Comparison of ENCODE assay signal across 23 cellular contexts in genomic region chr22:23153994-23154393, GRCh38. TPM values are rescaled to one million over a fixed set of nuclear protein-coding genes. Genes with fewer than 3 reads are reported as not detected.
"Had no signal": no experiment of that assay in that cellular context is flagged by ENCODE, and none has a peak within 500 bp of the region (broad histone marks: within the 10 kb centered on the region; RNA-seq: fewer than 3 reads in every experiment).

No MANE protein-coding gene starts in this region.

- DNase-seq: activated CD4-positive, alpha-beta memory T cell treated with anti-CD3 and anti-CD28 coated beads, Interleukin-2, amount 10 ng/mL, durations not matched to agents 7 days and 5 days; activated CD4-positive, alpha-beta T cell treated with anti-CD3 and anti-CD28 coated beads for 48 hours; activated naive CD4-positive, alpha-beta T cell treated with anti-CD3 and anti-CD28 coated beads for 36 hours; activated T-cell treated with anti-CD3 and anti-CD28 coated beads, Interleukin-2, amount 50 U/mL, for 24 hours; aorta; brain microvascular endothelial cell; cerebellar nuclear complex; cortex of kidney; effector CD4-positive, alpha-beta T cell; heart right ventricle; nucleus accumbens; retina; stimulated activated CD4-positive, alpha-beta T cell treated with anti-CD3 and anti-CD28 coated beads, Interleukin-2, amount 100 ng/mL, for 48 hours; stomach; SW 1271 had no signal

- FAIRE-seq: endothelial cell of umbilical vein, TTC549 had no signal

- H3K4me3 ChIP-seq: esophagus muscularis mucosa, stomach had no signal

- H3K27ac ChIP-seq: esophagus muscularis mucosa had no signal

- H3K9me3 ChIP-seq: esophagus muscularis mucosa, heart right ventricle, stomach had no signal

- H3K27ac Mint-ChIP-seq: activated CD4-positive, alpha-beta memory T cell treated with anti-CD3 and anti-CD28 coated beads, Interleukin-2, amount 10 ng/mL, durations not matched to agents 7 days and 5 days; activated naive CD4-positive, alpha-beta T cell treated with anti-CD3 and anti-CD28 coated beads for 36 hours; type B pancreatic cell had no signal

- H3K27me3 ChIP-seq: brain microvascular endothelial cell, esophagus muscularis mucosa, stomach had no signal

- H3K36me3 ChIP-seq: heart right ventricle had no signal

- H3K36me3 Mint-ChIP-seq: natural killer cell treated with Interleukin-12 subunit alpha and Interleukin-12 subunit beta and Interleukin-15 and Interleukin-18, amount 100 ng/mL, for 72 hours had no signal

- H3K27me3 Mint-ChIP-seq: activated CD4-positive, alpha-beta memory T cell treated with anti-CD3 and anti-CD28 coated beads, Interleukin-2, amount 10 ng/mL, durations not matched to agents 7 days and 5 days; activated T-cell treated with anti-CD3 and anti-CD28 coated beads, Interleukin-2, amount 50 U/mL, for 24 hours; natural killer cell treated with Interleukin-12 subunit alpha and Interleukin-12 subunit beta and Interleukin-15 and Interleukin-18, amount 100 ng/mL, for 72 hours; type B pancreatic cell had no signal

- H3K9me3 Mint-ChIP-seq: activated CD4-positive, alpha-beta memory T cell treated with anti-CD3 and anti-CD28 coated beads, Interleukin-2, amount 10 ng/mL, durations not matched to agents 7 days and 5 days; activated naive CD4-positive, alpha-beta T cell treated with anti-CD3 and anti-CD28 coated beads for 36 hours; activated T-cell treated with anti-CD3 and anti-CD28 coated beads, Interleukin-2, amount 50 U/mL, for 24 hours; natural killer cell treated with Interleukin-12 subunit alpha and Interleukin-12 subunit beta and Interleukin-15 and Interleukin-18, amount 100 ng/mL, for 72 hours; type B pancreatic cell had no signal

- H3K4me3 Mint-ChIP-seq: activated CD4-positive, alpha-beta memory T cell treated with anti-CD3 and anti-CD28 coated beads, Interleukin-2, amount 10 ng/mL, durations not matched to agents 7 days and 5 days; activated naive CD4-positive, alpha-beta T cell treated with anti-CD3 and anti-CD28 coated beads for 36 hours; activated T-cell treated with anti-CD3 and anti-CD28 coated beads, Interleukin-2, amount 50 U/mL, for 24 hours; natural killer cell treated with Interleukin-12 subunit alpha and Interleukin-12 subunit beta and Interleukin-15 and Interleukin-18, amount 100 ng/mL, for 72 hours; type B pancreatic cell had no signal

- ATAC-seq: heart right ventricle; natural killer cell treated with Interleukin-12 subunit alpha and Interleukin-12 subunit beta and Interleukin-15 and Interleukin-18, amount 100 ng/mL, for 72 hours had no signal

- H3K4me1 ChIP-seq: esophagus muscularis mucosa had no signal

RNA-seq across cellular contexts. Expression of gene RAB36, which starts 8.7 kb away (rescaled TPM):
- total RNA-seq: activated naive CD4-positive, alpha-beta T cell treated with anti-CD3 and anti-CD28 coated beads for 36 hours; T-helper 2 cell treated with Interferon-gamma antibody and Interleukin-4, amounts not matched to agents 100 ng/mL and 5 ng/mL, for 36 hours had no signal

RNA-seq across cellular contexts. Expression of gene RSPH14, which starts 12.2 kb away (rescaled TPM):
- total RNA-seq: activated CD4-positive, alpha-beta memory T cell treated with anti-CD3 and anti-CD28 coated beads, Interleukin-2, amount 10 ng/mL, durations not matched to agents 7 days and 5 days; endothelial cell of umbilical vein; mesenteric fat pad; natural killer cell treated with Interleukin-12 subunit alpha and Interleukin-12 subunit beta and Interleukin-15 and Interleukin-18, amount 100 ng/mL, for 72 hours; stomach; T-helper 2 cell treated with Interferon-gamma antibody and Interleukin-4, amounts not matched to agents 100 ng/mL and 5 ng/mL, for 36 hours had no signal
- polyA plus RNA-seq: aorta, endothelial cell of umbilical vein, liver had no signal
